3 cellular contexts compared by ENCODE assay signal in genomic region chr10:120805014-120805805, GRCh38.
TF ChIP-seq lines count a peak whose summit lies in the region.

No MANE protein-coding gene starts in this region.

TF ChIP-seq in HepG2, 621 proteins besides CTCF, POLR2A, EP300 and RAD21:
- TF ChIP-seq DMAP1 (CRISPR knock-in tag; IDR thresholded peaks at IDR 0.05) (no peak), CREB1 (IDR thresholded peaks at IDR 0.05) (0 out of 2 replicates have a peak, but pooled peaks have one; percentile 34), CREB1 (CRISPR knock-in tag; IDR thresholded peaks at IDR 0.05) (no peak), ZNF343 (CRISPR knock-in tag; IDR thresholded peaks at IDR 0.05) (no peak), SNAPC2 (CRISPR knock-in tag; IDR thresholded peaks at IDR 0.05) (no peak), SYNCRIP (IDR thresholded peaks at IDR 0.05; ENCODE audit: insufficient read depth, low read depth, low read length) (no peak)

TF ChIP-seq in HCT116, 20 proteins besides CTCF, POLR2A, EP300 and RAD21:
- no peak for TF ChIP-seq JUND (IDR thresholded peaks at IDR 0.05)
- no peak for TF ChIP-seq ZNF274 (IDR thresholded peaks at IDR 0.05; ENCODE audit: low read depth, low read length)
- no peak for TF ChIP-seq EZH2phosphoT487 (IDR thresholded peaks at IDR 0.05; ENCODE audit: borderline replicate concordance)
- TF ChIP-seq MAX (IDR thresholded peaks at IDR 0.05), result no peak
- no peak for TF ChIP-seq POLR2AphosphoS5 (IDR thresholded peaks at IDR 0.05; ENCODE audit: low read depth, low read length)
- TF ChIP-seq ATF3 (IDR thresholded peaks at IDR 0.05), result no peak
- no peak for TF ChIP-seq FOSL1 (IDR thresholded peaks at IDR 0.05; ENCODE audit: low read depth)
- TF ChIP-seq ZBTB33 (IDR thresholded peaks at IDR 0.05; ENCODE audit: extremely low read depth, insufficient replicate concordance, low read length), result no peak
- TF ChIP-seq CBX3 (IDR thresholded peaks at IDR 0.05; ENCODE audit: low read depth), result no peak
- no peak for TF ChIP-seq EZH2 (IDR thresholded peaks at IDR 0.05)
- TF ChIP-seq ELF1 (IDR thresholded peaks at IDR 0.05; ENCODE audit: borderline replicate concordance, low read depth), result no peak
- no peak for TF ChIP-seq SP1 (IDR thresholded peaks at IDR 0.05; ENCODE audit: low read depth)
- TF ChIP-seq CEBPB (IDR thresholded peaks at IDR 0.05; ENCODE audit: low read depth), result no peak
TF ChIP-seq in HCT116: peak in this region for 0.

TF ChIP-seq in H1, 55 proteins besides CTCF, POLR2A, EP300 and RAD21:
- TF ChIP-seq TCF12 (IDR thresholded peaks at IDR 0.05; ENCODE audit: low read depth, low read length) (no peak), SP4 (IDR thresholded peaks at IDR 0.05; ENCODE audit: low read length) (no peak), KDM4A (IDR thresholded peaks at IDR 0.05; ENCODE audit: low read depth, low read length, severe bottlenecking) (no peak), ATF2 (IDR thresholded peaks at IDR 0.05; ENCODE audit: low read length) (no peak), MAX (IDR thresholded peaks at IDR 0.05) (no peak), BACH1 (IDR thresholded peaks at IDR 0.05; ENCODE audit: low read length) (no peak)
